In the genomic region with DNA sequence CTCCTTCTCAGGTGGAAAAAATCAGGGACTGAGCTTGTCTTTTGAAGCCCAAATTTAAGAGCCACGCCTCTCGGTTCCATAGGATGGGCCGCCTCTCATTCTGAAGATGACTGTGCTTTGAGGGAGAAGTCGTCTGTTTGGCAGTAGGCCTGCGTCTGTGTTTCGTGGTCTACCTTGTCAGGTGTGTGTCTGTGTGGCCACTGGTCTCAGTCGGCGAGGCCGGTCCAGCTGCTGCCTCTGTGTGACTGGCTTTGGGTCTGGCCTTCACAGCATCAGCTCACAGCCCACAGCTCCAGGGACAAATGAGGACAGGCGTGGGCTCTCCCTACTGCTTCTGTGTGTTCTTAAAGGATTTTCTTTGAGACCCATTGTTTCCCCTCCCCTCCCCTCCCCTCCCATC, we compare ENCODE assay signal across 1 cellular context.
TF ChIP-seq lines count a peak whose summit lies in the region.

No MANE protein-coding gene starts in this region.

TF ChIP-seq in GM23338, 12 proteins besides CTCF, POLR2A, EP300 and RAD21 (continued from another document):
- TF ChIP-seq EZH2phosphoT487 (IDR thresholded peaks at IDR 0.05; ENCODE audit: unreplicated experiment): no peak
- TF ChIP-seq POLR2AphosphoS5 (IDR thresholded peaks at IDR 0.05; ENCODE audit: low read depth): no peak
